Comparison of ENCODE assay signal across 1 cellular context in the genomic region with DNA sequence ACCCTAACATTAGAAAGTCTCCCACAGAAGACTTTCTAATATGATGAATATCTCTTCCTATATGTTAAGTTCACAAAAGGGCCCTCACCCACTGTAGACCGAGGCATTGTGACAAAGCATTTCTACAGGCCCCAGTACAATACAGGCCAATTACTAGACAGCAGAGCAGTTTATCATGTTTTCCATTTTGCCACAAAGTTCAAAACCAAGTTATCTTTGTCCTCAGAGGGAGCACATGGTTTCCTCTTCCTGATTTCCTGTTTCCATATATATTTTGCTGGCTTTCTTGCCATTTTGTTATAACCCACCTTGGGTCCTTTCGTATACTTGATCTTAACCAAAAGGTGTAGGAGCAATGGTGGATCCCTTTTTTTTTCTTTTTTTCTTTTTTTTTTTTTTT.
TF ChIP-seq lines count a peak whose summit lies in the region.

No MANE protein-coding gene starts in this region.

TF ChIP-seq in K562, 482 proteins besides CTCF, POLR2A, EP300 and RAD21 (continued from another document):
- TF ChIP-seq, protein P1, sequence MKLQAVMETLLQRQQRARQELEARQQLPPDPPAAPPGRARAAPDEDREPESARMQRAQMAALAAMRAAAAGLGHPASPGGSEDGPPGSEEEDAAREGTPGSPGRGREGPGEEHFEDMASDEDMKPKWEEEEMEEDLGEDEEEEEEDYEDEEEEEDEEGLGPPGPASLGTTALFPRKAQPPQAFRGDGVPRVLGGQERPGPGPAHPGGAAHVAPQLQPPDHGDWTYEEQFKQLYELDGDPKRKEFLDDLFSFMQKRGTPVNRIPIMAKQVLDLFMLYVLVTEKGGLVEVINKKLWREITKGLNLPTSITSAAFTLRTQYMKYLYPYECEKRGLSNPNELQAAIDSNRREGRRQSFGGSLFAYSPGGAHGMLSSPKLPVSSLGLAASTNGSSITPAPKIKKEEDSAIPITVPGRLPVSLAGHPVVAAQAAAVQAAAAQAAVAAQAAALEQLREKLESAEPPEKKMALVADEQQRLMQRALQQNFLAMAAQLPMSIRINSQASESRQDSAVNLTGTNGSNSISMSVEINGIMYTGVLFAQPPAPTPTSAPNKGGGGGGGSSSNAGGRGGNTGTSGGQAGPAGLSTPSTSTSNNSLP (IDR thresholded peaks at IDR 0.05; ENCODE audit: borderline replicate concordance, low read depth, low read length): no peak
- no peak for TF ChIP-seq PCBP1 (IDR thresholded peaks at IDR 0.05; ENCODE audit: low read depth, low read length, poor library complexity, severe bottlenecking)
- TF ChIP-seq, protein P2, sequence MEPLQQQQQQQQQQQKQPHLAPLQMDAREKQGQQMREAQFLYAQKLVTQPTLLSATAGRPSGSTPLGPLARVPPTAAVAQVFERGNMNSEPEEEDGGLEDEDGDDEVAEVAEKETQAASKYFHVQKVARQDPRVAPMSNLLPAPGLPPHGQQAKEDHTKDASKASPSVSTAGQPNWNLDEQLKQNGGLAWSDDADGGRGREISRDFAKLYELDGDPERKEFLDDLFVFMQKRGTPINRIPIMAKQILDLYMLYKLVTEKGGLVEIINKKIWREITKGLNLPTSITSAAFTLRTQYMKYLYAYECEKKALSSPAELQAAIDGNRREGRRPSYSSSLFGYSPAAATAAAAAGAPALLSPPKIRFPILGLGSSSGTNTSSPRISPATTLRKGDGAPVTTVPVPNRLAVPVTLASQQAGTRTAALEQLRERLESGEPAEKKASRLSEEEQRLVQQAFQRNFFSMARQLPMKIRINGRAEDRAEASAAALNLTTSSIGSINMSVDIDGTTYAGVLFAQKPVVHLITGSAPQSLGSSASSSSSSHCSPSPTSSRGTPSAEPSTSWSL (CRISPR knock-in tag; IDR thresholded peaks at IDR 0.05; ENCODE audit: borderline replicate concordance): no peak
- no peak for TF ChIP-seq ZNF444 (CRISPR knock-in tag; IDR thresholded peaks at IDR 0.05)
- TF ChIP-seq ETV5 (CRISPR knock-in tag; IDR thresholded peaks at IDR 0.05; ENCODE audit: low read depth): no peak
- no peak for TF ChIP-seq KDM2B (CRISPR knock-in tag; IDR thresholded peaks at IDR 0.05)
- TF ChIP-seq ZNF707 (CRISPR knock-in tag; conservative IDR thresholded peaks at IDR 0.05): no peak
- no peak for TF ChIP-seq KDM5B (IDR thresholded peaks at IDR 0.05; ENCODE audit: insufficient replicate concordance, low read depth, low read length)
- TF ChIP-seq HIVEP1 (CRISPR knock-in tag; IDR thresholded peaks at IDR 0.05): no peak
- no peak for TF ChIP-seq HMG20B (CRISPR knock-in tag; IDR thresholded peaks at IDR 0.05)
- TF ChIP-seq, protein P3, sequence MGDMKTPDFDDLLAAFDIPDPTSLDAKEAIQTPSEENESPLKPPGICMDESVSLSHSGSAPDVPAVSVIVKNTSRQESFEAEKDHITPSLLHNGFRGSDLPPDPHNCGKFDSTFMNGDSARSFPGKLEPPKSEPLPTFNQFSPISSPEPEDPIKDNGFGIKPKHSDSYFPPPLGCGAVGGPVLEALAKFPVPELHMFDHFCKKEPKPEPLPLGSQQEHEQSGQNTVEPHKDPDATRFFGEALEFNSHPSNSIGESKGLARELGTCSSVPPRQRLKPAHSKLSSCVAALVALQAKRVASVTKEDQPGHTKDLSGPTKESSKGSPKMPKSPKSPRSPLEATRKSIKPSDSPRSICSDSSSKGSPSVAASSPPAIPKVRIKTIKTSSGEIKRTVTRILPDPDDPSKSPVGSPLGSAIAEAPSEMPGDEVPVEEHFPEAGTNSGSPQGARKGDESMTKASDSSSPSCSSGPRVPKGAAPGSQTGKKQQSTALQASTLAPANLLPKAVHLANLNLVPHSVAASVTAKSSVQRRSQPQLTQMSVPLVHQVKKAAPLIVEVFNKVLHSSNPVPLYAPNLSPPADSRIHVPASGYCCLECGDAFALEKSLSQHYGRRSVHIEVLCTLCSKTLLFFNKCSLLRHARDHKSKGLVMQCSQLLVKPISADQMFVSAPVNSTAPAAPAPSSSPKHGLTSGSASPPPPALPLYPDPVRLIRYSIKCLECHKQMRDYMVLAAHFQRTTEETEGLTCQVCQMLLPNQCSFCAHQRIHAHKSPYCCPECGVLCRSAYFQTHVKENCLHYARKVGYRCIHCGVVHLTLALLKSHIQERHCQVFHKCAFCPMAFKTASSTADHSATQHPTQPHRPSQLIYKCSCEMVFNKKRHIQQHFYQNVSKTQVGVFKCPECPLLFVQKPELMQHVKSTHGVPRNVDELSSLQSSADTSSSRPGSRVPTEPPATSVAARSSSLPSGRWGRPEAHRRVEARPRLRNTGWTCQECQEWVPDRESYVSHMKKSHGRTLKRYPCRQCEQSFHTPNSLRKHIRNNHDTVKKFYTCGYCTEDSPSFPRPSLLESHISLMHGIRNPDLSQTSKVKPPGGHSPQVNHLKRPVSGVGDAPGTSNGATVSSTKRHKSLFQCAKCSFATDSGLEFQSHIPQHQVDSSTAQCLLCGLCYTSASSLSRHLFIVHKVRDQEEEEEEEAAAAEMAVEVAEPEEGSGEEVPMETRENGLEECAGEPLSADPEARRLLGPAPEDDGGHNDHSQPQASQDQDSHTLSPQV (IDR thresholded peaks at IDR 0.05): peak; percentile 85
- TF ChIP-seq TCF3 (CRISPR knock-in tag; IDR thresholded peaks at IDR 0.05): peak; percentile 72
- no peak for TF ChIP-seq NCOA1 (IDR thresholded peaks at IDR 0.05; ENCODE audit: low read depth)
- no peak for TF ChIP-seq FIP1L1 (IDR thresholded peaks at IDR 0.05; ENCODE audit: low read depth, low read length, poor library complexity, severe bottlenecking)
- TF ChIP-seq NR2C2 (CRISPR knock-in tag; IDR thresholded peaks at IDR 0.05): no peak
- TF ChIP-seq NR2C2 (tag; IDR thresholded peaks at IDR 0.05): 0 out of 2 replicates have a peak, but pooled peaks have one; percentile 28
- TF ChIP-seq ZNF124 (CRISPR knock-in tag; IDR thresholded peaks at IDR 0.05): no peak
- peak; percentile 15; the same call in 1 of the 2 replicates for TF ChIP-seq MAFK (IDR thresholded peaks at IDR 0.05; ENCODE audit: low read length)
- TF ChIP-seq NEUROD1 (IDR thresholded peaks at IDR 0.05; ENCODE audit: borderline replicate concordance, low read depth, low read length, partially characterized antibody): no peak
- no peak for TF ChIP-seq TRIM24 (IDR thresholded peaks at IDR 0.05)
- no peak for TF ChIP-seq TCF7 (IDR thresholded peaks at IDR 0.05; ENCODE audit: borderline replicate concordance)
- TF ChIP-seq, protein P4, sequence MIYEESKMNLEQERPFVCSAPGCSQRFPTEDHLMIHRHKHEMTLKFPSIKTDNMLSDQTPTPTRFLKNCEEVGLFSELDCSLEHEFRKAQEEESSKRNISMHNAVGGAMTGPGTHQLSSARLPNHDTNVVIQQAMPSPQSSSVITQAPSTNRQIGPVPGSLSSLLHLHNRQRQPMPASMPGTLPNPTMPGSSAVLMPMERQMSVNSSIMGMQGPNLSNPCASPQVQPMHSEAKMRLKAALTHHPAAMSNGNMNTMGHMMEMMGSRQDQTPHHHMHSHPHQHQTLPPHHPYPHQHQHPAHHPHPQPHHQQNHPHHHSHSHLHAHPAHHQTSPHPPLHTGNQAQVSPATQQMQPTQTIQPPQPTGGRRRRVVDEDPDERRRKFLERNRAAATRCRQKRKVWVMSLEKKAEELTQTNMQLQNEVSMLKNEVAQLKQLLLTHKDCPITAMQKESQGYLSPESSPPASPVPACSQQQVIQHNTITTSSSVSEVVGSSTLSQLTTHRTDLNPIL (CRISPR knock-in tag; IDR thresholded peaks at IDR 0.05): no peak
- TF ChIP-seq CSDE1 (IDR thresholded peaks at IDR 0.05): no peak
- TF ChIP-seq ATF1 (CRISPR knock-in tag; IDR thresholded peaks at IDR 0.05): no peak
- TF ChIP-seq ATF1 (tag; IDR thresholded peaks at IDR 0.05): no peak
